Comparison of ENCODE assay signal across 1 cellular context in the genomic region with DNA sequence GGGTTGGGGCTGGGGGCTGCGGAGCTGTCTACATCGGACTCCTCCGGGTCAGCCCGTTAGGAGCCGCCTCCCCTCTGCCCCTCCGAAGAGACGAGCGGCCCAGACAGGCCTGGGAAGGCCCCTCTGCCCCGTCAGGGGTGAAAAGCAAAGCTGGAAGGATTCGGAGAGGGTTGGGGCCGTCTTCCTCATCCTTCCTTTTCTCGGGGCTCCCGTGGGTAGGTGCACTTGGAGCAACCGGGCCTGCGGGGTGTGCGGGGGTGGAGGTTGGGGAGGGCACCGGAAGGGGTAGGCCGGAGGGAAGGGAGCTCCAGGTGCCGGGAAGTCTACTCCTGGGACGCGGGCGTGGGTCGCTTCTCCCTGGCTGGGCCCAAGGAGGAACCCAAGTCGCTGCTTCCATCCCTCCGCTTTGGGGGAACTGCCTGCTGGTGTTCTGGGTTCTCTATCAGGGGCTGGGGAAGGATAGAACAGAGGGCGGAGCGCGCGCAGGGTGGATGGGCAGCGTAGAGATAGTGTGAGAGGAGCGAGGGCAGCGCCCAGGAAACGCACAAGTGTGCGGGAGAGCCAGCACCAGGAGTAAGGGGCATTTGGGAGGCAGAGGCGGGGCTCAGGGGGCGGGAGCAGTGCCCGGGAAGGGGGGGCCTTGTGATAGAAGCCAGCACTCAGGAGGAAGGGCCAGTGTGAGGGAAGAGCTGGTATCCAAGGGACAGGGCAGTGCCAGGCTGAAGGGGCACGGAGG.
TF ChIP-seq lines count a peak whose summit lies in the region.

No MANE protein-coding gene starts in this region.

TF ChIP-seq in GM23338, 12 proteins besides CTCF, POLR2A, EP300 and RAD21 (continued from another document):
- TF ChIP-seq, protein P1, sequence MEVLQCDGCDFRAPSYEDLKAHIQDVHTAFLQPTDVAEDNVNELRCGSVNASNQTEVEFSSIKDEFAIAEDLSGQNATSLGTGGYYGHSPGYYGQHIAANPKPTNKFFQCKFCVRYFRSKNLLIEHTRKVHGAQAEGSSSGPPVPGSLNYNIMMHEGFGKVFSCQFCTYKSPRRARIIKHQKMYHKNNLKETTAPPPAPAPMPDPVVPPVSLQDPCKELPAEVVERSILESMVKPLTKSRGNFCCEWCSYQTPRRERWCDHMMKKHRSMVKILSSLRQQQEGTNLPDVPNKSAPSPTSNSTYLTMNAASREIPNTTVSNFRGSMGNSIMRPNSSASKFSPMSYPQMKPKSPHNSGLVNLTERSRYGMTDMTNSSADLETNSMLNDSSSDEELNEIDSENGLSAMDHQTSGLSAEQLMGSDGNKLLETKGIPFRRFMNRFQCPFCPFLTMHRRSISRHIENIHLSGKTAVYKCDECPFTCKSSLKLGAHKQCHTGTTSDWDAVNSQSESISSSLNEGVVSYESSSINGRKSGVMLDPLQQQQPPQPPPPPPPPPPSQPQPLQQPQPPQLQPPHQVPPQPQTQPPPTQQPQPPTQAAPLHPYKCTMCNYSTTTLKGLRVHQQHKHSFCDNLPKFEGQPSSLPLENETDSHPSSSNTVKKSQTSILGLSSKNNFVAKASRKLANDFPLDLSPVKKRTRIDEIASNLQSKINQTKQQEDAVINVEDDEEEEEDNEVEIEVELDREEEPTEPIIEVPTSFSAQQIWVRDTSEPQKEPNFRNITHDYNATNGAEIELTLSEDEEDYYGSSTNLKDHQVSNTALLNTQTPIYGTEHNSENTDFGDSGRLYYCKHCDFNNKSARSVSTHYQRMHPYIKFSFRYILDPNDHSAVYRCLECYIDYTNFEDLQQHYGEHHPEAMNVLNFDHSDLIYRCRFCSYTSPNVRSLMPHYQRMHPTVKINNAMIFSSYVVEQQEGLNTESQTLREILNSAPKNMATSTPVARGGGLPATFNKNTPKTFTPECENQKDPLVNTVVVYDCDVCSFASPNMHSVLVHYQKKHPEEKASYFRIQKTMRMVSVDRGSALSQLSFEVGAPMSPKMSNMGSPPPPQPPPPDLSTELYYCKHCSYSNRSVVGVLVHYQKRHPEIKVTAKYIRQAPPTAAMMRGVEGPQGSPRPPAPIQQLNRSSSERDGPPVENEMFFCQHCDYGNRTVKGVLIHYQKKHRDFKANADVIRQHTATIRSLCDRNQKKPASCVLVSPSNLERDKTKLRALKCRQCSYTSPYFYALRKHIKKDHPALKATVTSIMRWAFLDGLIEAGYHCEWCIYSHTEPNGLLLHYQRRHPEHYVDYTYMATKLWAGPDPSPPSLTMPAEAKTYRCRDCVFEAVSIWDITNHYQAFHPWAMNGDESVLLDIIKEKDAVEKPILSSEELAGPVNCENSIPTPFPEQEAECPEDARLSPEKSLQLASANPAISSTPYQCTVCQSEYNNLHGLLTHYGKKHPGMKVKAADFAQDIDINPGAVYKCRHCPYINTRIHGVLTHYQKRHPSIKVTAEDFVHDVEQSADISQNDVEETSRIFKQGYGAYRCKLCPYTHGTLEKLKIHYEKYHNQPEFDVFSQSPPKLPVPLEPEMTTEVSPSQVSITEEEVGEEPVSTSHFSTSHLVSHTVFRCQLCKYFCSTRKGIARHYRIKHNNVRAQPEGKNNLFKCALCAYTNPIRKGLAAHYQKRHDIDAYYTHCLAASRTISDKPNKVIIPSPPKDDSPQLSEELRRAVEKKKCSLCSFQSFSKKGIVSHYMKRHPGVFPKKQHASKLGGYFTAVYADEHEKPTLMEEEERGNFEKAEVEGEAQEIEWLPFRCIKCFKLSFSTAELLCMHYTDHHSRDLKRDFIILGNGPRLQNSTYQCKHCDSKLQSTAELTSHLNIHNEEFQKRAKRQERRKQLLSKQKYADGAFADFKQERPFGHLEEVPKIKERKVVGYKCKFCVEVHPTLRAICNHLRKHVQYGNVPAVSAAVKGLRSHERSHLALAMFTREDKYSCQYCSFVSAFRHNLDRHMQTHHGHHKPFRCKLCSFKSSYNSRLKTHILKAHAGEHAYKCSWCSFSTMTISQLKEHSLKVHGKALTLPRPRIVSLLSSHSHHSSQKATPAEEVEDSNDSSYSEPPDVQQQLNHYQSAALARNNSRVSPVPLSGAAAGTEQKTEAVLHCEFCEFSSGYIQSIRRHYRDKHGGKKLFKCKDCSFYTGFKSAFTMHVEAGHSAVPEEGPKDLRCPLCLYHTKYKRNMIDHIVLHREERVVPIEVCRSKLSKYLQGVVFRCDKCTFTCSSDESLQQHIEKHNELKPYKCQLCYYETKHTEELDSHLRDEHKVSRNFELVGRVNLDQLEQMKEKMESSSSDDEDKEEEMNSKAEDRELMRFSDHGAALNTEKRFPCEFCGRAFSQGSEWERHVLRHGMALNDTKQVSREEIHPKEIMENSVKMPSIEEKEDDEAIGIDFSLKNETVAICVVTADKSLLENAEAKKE (CRISPR knock-in tag; IDR thresholded peaks at IDR 0.05): no peak
- TF ChIP-seq EZH2phosphoT487 (IDR thresholded peaks at IDR 0.05; ENCODE audit: unreplicated experiment): no peak
- TF ChIP-seq ZNF331 (CRISPR knock-in tag; IDR thresholded peaks at IDR 0.05; ENCODE audit: low read depth): no peak
- no peak for TF ChIP-seq STAT1 (IDR thresholded peaks at IDR 0.05; ENCODE audit: unreplicated experiment)
- no peak for TF ChIP-seq ZNF114 (CRISPR knock-in tag; IDR thresholded peaks at IDR 0.05)
- TF ChIP-seq, protein P2, sequence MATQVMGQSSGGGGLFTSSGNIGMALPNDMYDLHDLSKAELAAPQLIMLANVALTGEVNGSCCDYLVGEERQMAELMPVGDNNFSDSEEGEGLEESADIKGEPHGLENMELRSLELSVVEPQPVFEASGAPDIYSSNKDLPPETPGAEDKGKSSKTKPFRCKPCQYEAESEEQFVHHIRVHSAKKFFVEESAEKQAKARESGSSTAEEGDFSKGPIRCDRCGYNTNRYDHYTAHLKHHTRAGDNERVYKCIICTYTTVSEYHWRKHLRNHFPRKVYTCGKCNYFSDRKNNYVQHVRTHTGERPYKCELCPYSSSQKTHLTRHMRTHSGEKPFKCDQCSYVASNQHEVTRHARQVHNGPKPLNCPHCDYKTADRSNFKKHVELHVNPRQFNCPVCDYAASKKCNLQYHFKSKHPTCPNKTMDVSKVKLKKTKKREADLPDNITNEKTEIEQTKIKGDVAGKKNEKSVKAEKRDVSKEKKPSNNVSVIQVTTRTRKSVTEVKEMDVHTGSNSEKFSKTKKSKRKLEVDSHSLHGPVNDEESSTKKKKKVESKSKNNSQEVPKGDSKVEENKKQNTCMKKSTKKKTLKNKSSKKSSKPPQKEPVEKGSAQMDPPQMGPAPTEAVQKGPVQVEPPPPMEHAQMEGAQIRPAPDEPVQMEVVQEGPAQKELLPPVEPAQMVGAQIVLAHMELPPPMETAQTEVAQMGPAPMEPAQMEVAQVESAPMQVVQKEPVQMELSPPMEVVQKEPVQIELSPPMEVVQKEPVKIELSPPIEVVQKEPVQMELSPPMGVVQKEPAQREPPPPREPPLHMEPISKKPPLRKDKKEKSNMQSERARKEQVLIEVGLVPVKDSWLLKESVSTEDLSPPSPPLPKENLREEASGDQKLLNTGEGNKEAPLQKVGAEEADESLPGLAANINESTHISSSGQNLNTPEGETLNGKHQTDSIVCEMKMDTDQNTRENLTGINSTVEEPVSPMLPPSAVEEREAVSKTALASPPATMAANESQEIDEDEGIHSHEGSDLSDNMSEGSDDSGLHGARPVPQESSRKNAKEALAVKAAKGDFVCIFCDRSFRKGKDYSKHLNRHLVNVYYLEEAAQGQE (IDR thresholded peaks at IDR 0.05; ENCODE audit: unreplicated experiment): no peak
- no peak for TF ChIP-seq EZH2 (IDR thresholded peaks at IDR 0.05; ENCODE audit: low read depth, unreplicated experiment)
- no peak for TF ChIP-seq JUNB (IDR thresholded peaks at IDR 0.05; ENCODE audit: unreplicated experiment)
- no peak for TF ChIP-seq CREB1 (CRISPR knock-in tag; IDR thresholded peaks at IDR 0.05; ENCODE audit: low read depth)
- TF ChIP-seq, protein P3, sequence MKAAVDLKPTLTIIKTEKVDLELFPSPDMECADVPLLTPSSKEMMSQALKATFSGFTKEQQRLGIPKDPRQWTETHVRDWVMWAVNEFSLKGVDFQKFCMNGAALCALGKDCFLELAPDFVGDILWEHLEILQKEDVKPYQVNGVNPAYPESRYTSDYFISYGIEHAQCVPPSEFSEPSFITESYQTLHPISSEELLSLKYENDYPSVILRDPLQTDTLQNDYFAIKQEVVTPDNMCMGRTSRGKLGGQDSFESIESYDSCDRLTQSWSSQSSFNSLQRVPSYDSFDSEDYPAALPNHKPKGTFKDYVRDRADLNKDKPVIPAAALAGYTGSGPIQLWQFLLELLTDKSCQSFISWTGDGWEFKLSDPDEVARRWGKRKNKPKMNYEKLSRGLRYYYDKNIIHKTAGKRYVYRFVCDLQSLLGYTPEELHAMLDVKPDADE (IDR thresholded peaks at IDR 0.05): no peak
- TF ChIP-seq POLR2AphosphoS5 (IDR thresholded peaks at IDR 0.05; ENCODE audit: low read depth): no peak
TF ChIP-seq in GM23338: peak in this region for 0.
